8 cellular contexts compared by ENCODE assay signal in genomic region chr13:80276371-80277289, GRCh38.
DNase-seq lines count a peak whose midpoint lies in the region; ATAC-seq, FAIRE-seq and TF ChIP-seq lines count a peak whose summit lies in the region.

No MANE protein-coding gene starts in this region.

- no peaks in the 10 kb centered on the region for H3K4me1 Mint-ChIP-seq in stimulated activated naive B cell treated with anti-CD40 and anti-IgM and Interleukin-4, amounts not matched to agents 10 μg/mL and 1 μg/mL and 100 μg/mL, for 72 hours
- no peaks in the 10 kb centered on the region for H3K4me1 Mint-ChIP-seq in activated CD4-positive, alpha-beta T cell treated with anti-CD3 and anti-CD28 coated beads, Interleukin-2, amount 10 ng/mL, durations not matched to agents 7 days and 5 days

- intact Hi-C loops in GM12878 (cut with micrococcal nuclease; ENCODE audit: unreplicated experiment), result loop anchor here (2.0 kb wide), 1 partner anchor 64 kb away; the partner anchor contains the start of gene SPRY2
- intact Hi-C loops in right lobe of liver (cut with DNase I), result no loop called here

- H3K27me3 Mint-ChIP-seq in stimulated activated naive B cell treated with anti-CD40 and anti-IgM and Interleukin-4, amounts not matched to agents 10 μg/mL and 1 μg/mL and 100 μg/mL, for 72 hours, result no peaks in the 10 kb centered on the region
- H3K27me3 Mint-ChIP-seq in activated CD4-positive, alpha-beta T cell treated with anti-CD3 and anti-CD28 coated beads, Interleukin-2, amount 10 ng/mL, durations not matched to agents 7 days and 5 days, result no peaks in the 10 kb centered on the region

- no TSS peak for BruUV-seq in GM12878 (replicated peaks; lab: Mats Ljungman, UMichigan)

- peak in 1 of 2 experiments; percentile 29; a peak in 2 of 4 replicates for TF ChIP-seq EP300 in GM12878 (IDR thresholded peaks at IDR 0.05; ENCODE audit: borderline replicate concordance in 1 of 2, control insufficient read depth in 1 of 2, low read depth in 2 of 2, low read length in 2 of 2)

- TF ChIP-seq CTCF in GM12878 (IDR thresholded peaks at IDR 0.05 in 2 of 3, conservative IDR thresholded peaks at IDR 0.05 in 1 of 3; ENCODE audit: control insufficient read depth in 2 of 3, extremely low read depth in 1 of 3, insufficient read depth in 1 of 3, low read depth in 3 of 3, low read length in 3 of 3) (no peak), right lobe of liver (IDR thresholded peaks at IDR 0.05) (no peak)

- H2AFZ ChIP-seq in GM12878 (ENCODE audit: control insufficient read depth, low read depth, low read length), result no peak overlapping the region

- no peaks in the 10 kb centered on the region for H4K20me1 ChIP-seq in GM12878 (ENCODE audit: control insufficient read depth, insufficient read depth)

- no peak overlapping the region for H3K27ac Mint-ChIP-seq in activated naive CD4-positive, alpha-beta T cell treated with anti-CD3 and anti-CD28 coated beads, Interleukin-2, amount 50 U/mL, for 72 hours
- H3K27ac Mint-ChIP-seq in stimulated activated naive B cell treated with anti-CD40 and anti-IgM and Interleukin-4, amounts not matched to agents 10 μg/mL and 1 μg/mL and 100 μg/mL, for 72 hours, result no peak overlapping the region
- no peak overlapping the region for H3K27ac Mint-ChIP-seq in activated CD4-positive, alpha-beta T cell treated with anti-CD3 and anti-CD28 coated beads, Interleukin-2, amount 10 ng/mL, durations not matched to agents 7 days and 5 days

- no peaks in the 10 kb centered on the region for H3K36me3 Mint-ChIP-seq in activated naive CD4-positive, alpha-beta T cell treated with anti-CD3 and anti-CD28 coated beads, Interleukin-2, amount 50 U/mL, for 72 hours
- H3K36me3 Mint-ChIP-seq in stimulated activated naive B cell treated with anti-CD40 and anti-IgM and Interleukin-4, amounts not matched to agents 10 μg/mL and 1 μg/mL and 100 μg/mL, for 72 hours, result no peaks in the 10 kb centered on the region
- H3K36me3 Mint-ChIP-seq in activated CD4-positive, alpha-beta T cell treated with anti-CD3 and anti-CD28 coated beads, Interleukin-2, amount 10 ng/mL, durations not matched to agents 7 days and 5 days (ENCODE audit: low read depth), result no peaks in the 10 kb centered on the region

- H3K4me2 ChIP-seq in GM12878 (ENCODE audit: control insufficient read depth, insufficient read depth), result 0 out of 2 replicates have a peak overlapping the region, but pooled peaks have one; percentile 22

- H3K4me1 ChIP-seq in GM12878 (ENCODE audit: control insufficient read depth, insufficient read depth, low read length) (peaks cover 4% of the 10 kb centered on the region), right lobe of liver (no peaks in the 10 kb centered on the region)

- FAIRE-seq in GM12878 (lab: Jason Lieb, UNC), result no peak

- H3K4me3 ChIP-seq in GM12878, result no peak overlapping the region
- no peak overlapping the region for H3K4me3 ChIP-seq in right lobe of liver

- RAD21 ChIA-PET in GM12878 (lab: Charles Lee; ENCODE audit: unreplicated experiment), result interaction anchor here (0.8 to 2.0 kb wide), 7 partner anchors 11 to 83 kb away, joined by 3 to 9 read pairs (median 4); partner anchors contain the start of gene SPRY2

- in situ Hi-C loops in GM12878 (cut with MboI), result no loop called here

- H3K9me3 Mint-ChIP-seq in activated naive CD4-positive, alpha-beta T cell treated with anti-CD3 and anti-CD28 coated beads, Interleukin-2, amount 50 U/mL, for 72 hours, result peaks cover 0 to 4% of the 10 kb centered on the region in 2 donors
- H3K9me3 Mint-ChIP-seq in stimulated activated naive B cell treated with anti-CD40 and anti-IgM and Interleukin-4, amounts not matched to agents 10 μg/mL and 1 μg/mL and 100 μg/mL, for 72 hours, result peaks cover 0 to 4% of the 10 kb centered on the region in 2 donors
- H3K9me3 Mint-ChIP-seq in activated CD4-positive, alpha-beta T cell treated with anti-CD3 and anti-CD28 coated beads, Interleukin-2, amount 10 ng/mL, durations not matched to agents 7 days and 5 days, result no peaks in the 10 kb centered on the region

- H3K4me3 Mint-ChIP-seq in stimulated activated naive B cell treated with anti-CD40 and anti-IgM and Interleukin-4, amounts not matched to agents 10 μg/mL and 1 μg/mL and 100 μg/mL, for 72 hours, result no peak overlapping the region
- no peak overlapping the region for H3K4me3 Mint-ChIP-seq in activated CD4-positive, alpha-beta T cell treated with anti-CD3 and anti-CD28 coated beads, Interleukin-2, amount 10 ng/mL, durations not matched to agents 7 days and 5 days

- CTCF ChIA-PET in GM12878 (lab: Yijun Ruan, JAX), result interaction anchor here (0.9 to 1.6 kb wide), 3 partner anchors 10 to 25 kb away, joined by 3 to 4 read pairs (median 3); no protein-coding TSS in a partner anchor
- CTCF ChIA-PET in activated CD4-positive, alpha-beta T cell treated with anti-CD3 and anti-CD28 coated beads, Interleukin-2, amount 10 ng/mL, durations not matched to agents 7 days and 5 days (lab: Charles Lee), result no interaction called here

- TF ChIP-seq POLR2A in GM12878 (IDR thresholded peaks at IDR 0.05; ENCODE audit: low read depth, low read length) (no peak), right lobe of liver (IDR thresholded peaks at IDR 0.05) (no peak)

- no peaks in the 10 kb centered on the region for H3K36me3 ChIP-seq in GM12878 (ENCODE audit: control insufficient read depth in 2 of 2, insufficient read depth in 2 of 2, low read length in 1 of 2)
- no peaks in the 10 kb centered on the region for H3K36me3 ChIP-seq in right lobe of liver

- H3K9ac ChIP-seq in GM12878 (ENCODE audit: control insufficient read depth, insufficient read depth, low read length), result no peak overlapping the region

- peak; percentile 11 for DNase-seq in D341Med (ENCODE audit: low spot score)
- peak; percentile 65 to 87 for DNase-seq in NCI-H2081 (lab: John Stamatoyannopoulos, UW)
- no peak for DNase-seq in GM12878 (ENCODE audit: low read depth, low spot score)
- no peak for DNase-seq in right lobe of liver
- DNase-seq in activated naive CD4-positive, alpha-beta T cell treated with anti-CD3 and anti-CD28 coated beads, Interleukin-2, amount 50 U/mL, for 72 hours (ENCODE audit: low spot score in 2 of 2), result no peak
- DNase-seq in stimulated activated naive B cell treated with anti-CD40 and anti-IgM and Interleukin-4, amounts not matched to agents 10 μg/mL and 1 μg/mL and 100 μg/mL, for 72 hours, result no peak
- DNase-seq in activated CD4-positive, alpha-beta T cell treated with anti-CD3 and anti-CD28 coated beads, Interleukin-2, amount 10 ng/mL, durations not matched to agents 7 days and 5 days, result no peak

- H3K27ac ChIP-seq in GM12878 (ENCODE audit: control insufficient read depth, insufficient read depth) (no peak overlapping the region), right lobe of liver (no peak overlapping the region)

- no peaks in the 10 kb centered on the region for H3K79me2 ChIP-seq in GM12878 (ENCODE audit: control insufficient read depth, insufficient read depth, low read length)

- ATAC-seq in GM12878 (peak; percentile 91), right lobe of liver (peak; percentile 74 to 85 (median 82)), HG03280 (IDR thresholded peaks at IDR 0.05; ENCODE audit: unreplicated experiment) (no peak)
- ATAC-seq in activated naive CD4-positive, alpha-beta T cell treated with anti-CD3 and anti-CD28 coated beads, Interleukin-2, amount 50 U/mL, for 72 hours, result no peak
- no peak for ATAC-seq in stimulated activated naive B cell treated with anti-CD40 and anti-IgM and Interleukin-4, amounts not matched to agents 10 μg/mL and 1 μg/mL and 100 μg/mL, for 72 hours (replicated peaks)

- no peaks in the 10 kb centered on the region for H3K9me3 ChIP-seq in GM12878 (replicated peaks; ENCODE audit: control insufficient read depth, insufficient read depth, low read length)
- H3K9me3 ChIP-seq in right lobe of liver, result peaks cover 0 to 4% (median 0%) of the 10 kb centered on the region in 4 donors

- SMC1A ChIA-PET in GM12878 (lab: Charles Lee; ENCODE audit: uncharacterized antibody, unreplicated experiment), result interaction anchor here (0.7 to 2.8 kb wide), 15 partner anchors 8 to 493 kb away, joined by 3 to 12 read pairs (median 5); no protein-coding TSS in a partner anchor

- TF ChIP-seq RAD21 in GM12878 (IDR thresholded peaks at IDR 0.05; ENCODE audit: insufficient read depth, low read depth, low read length), result no peak

- POLR2A ChIA-PET in GM12878 (lab: Charles Lee), result interaction anchor here (0.6 to 2.1 kb wide), 5 partner anchors 11 to 870 kb away, joined by 3 to 5 read pairs (median 3); no protein-coding TSS in a partner anchor
- POLR2A ChIA-PET in activated CD4-positive, alpha-beta T cell treated with anti-CD3 and anti-CD28 coated beads, Interleukin-2, amount 10 ng/mL, durations not matched to agents 7 days and 5 days (lab: Charles Lee), result no interaction called here

- 40% methylated on average over 12 of the region's 12 CpGs for WGBS in GM12878 (ENCODE audit: insufficient coverage, insufficient replicate concordance, low lambda C conversion rate, missing lambda C conversion rate)
- 77% methylated on average over 12 of the region's 12 CpGs for WGBS in right lobe of liver (ENCODE audit: insufficient coverage, low coverage, low lambda C conversion rate, missing lambda C conversion rate)

- no peaks in the 10 kb centered on the region for H3K27me3 ChIP-seq in GM12878 (replicated peaks in 1 of 2; ENCODE audit: control insufficient read depth in 2 of 2, insufficient read depth in 2 of 2, low read length in 1 of 2)
- H3K27me3 ChIP-seq in right lobe of liver, result no peaks in the 10 kb centered on the region

TF ChIP-seq in GM12878, 131 proteins besides CTCF, POLR2A, EP300 and RAD21 (continues in another document):
- no peak for TF ChIP-seq BCLAF1 (IDR thresholded peaks at IDR 0.05)
- TF ChIP-seq IKZF2 (IDR thresholded peaks at IDR 0.05), result peak; percentile 19 to 45; a peak in 1 of 4 replicates

Comparison
In these comparisons a context has a peak if more than half of its experiments do, and no peak if none do; other contexts are left out.
1. DNase-seq: peak in D341Med (single experiment) and NCI-H2081 (2 of 2); none in GM12878 (single experiment), right lobe of liver (0 of 3), activated naive CD4-positive, alpha-beta T cell treated with anti-CD3 and anti-CD28 coated beads, Interleukin-2, amount 50 U/mL, for 72 hours (0 of 2), stimulated activated naive B cell treated with anti-CD40 and anti-IgM and Interleukin-4, amounts not matched to agents 10 μg/mL and 1 μg/mL and 100 μg/mL, for 72 hours (single experiment) and activated CD4-positive, alpha-beta T cell treated with anti-CD3 and anti-CD28 coated beads, Interleukin-2, amount 10 ng/mL, durations not matched to agents 7 days and 5 days (single experiment).
2. ATAC-seq: peak in GM12878 (single experiment) and right lobe of liver (4 of 4); none in activated naive CD4-positive, alpha-beta T cell treated with anti-CD3 and anti-CD28 coated beads, Interleukin-2, amount 50 U/mL, for 72 hours (0 of 2), stimulated activated naive B cell treated with anti-CD40 and anti-IgM and Interleukin-4, amounts not matched to agents 10 μg/mL and 1 μg/mL and 100 μg/mL, for 72 hours (0 of 2) and HG03280 (single experiment).